In the genomic region with DNA sequence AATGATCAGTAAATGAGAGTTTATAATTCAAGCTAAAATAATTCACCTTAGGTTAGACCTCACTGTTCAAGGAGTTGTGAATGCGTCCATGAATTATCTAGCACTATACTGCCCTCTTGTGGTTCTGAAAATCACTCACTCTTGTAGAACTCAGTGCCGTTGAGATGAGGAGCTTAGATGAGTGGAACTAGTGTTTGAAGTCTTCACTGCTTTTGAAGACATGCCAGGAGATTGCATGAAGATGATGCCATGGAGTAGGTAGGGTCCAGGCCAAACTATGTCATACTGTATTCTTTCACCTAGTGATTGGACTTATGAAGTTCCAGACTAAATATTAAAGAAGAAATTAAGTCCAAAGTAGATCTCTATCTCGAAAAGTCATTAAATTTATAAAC, we compare ENCODE assay signal across 8 cellular contexts. TPM values are rescaled to one million over a fixed set of nuclear protein-coding genes. Genes with fewer than 3 reads are reported as not detected.
DNase-seq lines count a peak whose midpoint lies in the region; ATAC-seq and TF ChIP-seq lines count a peak whose summit lies in the region.

No MANE protein-coding gene starts in this region.

- DNase-seq in activated gamma-delta T cell treated with Interleukin-2 at 50 U/mL for 16 hours: peak; percentile 20
- DNase-seq in activated gamma-delta T cell (lab: John Stamatoyannopoulos, UW): no peak
- peak; percentile 94 for DNase-seq in OCI-M1 (lab: John Stamatoyannopoulos, UW)
- DNase-seq in cardiac fibroblast (ENCODE audit: low read depth in 2 of 2): peak; percentile 92 to 95
- DNase-seq in kidney epithelial cell (ENCODE audit: low read depth): peak; percentile 65
- peak; percentile 39 for DNase-seq in stimulated activated naive CD8-positive, alpha-beta T cell treated with anti-CD3 and anti-CD28 coated beads, Interleukin-15, amount 100 ng/mL, for 72 hours

- H3K4me3 Mint-ChIP-seq in stimulated activated naive CD8-positive, alpha-beta T cell treated with anti-CD3 and anti-CD28 coated beads, Interleukin-15, amount 100 ng/mL, for 72 hours: no peak overlapping the region

- H3K36me3 ChIP-seq in KMS-11 (ENCODE audit: insufficient read depth) (no peaks in the 10 kb centered on the region), kidney epithelial cell (ENCODE audit: control insufficient read depth, insufficient read depth, low read length) (no peaks in the 10 kb centered on the region)

- peak; percentile 68 for ATAC-seq in GM21825 (IDR thresholded peaks at IDR 0.05; ENCODE audit: unreplicated experiment)
- peak; percentile 71 for ATAC-seq in stimulated activated naive CD8-positive, alpha-beta T cell treated with anti-CD3 and anti-CD28 coated beads, Interleukin-15, amount 100 ng/mL, for 72 hours

- peak overlapping the region; percentile 35; the same call in 1 of the 2 replicates for H3K9ac ChIP-seq in KMS-11

- TF ChIP-seq CTCF in KMS-11 (conservative IDR thresholded peaks at IDR 0.05; ENCODE audit: low read depth, low read length) (no peak; the same call in 1 of the 2 replicates), cardiac fibroblast (IDR thresholded peaks at IDR 0.05; ENCODE audit: low read depth, low read length) (peak; percentile 61), kidney epithelial cell (IDR thresholded peaks at IDR 0.05; ENCODE audit: insufficient read depth, low read length, poor library complexity, severe bottlenecking) (peak; percentile 50)

- no peaks in the 10 kb centered on the region for H3K27me3 Mint-ChIP-seq in stimulated activated naive CD8-positive, alpha-beta T cell treated with anti-CD3 and anti-CD28 coated beads, Interleukin-15, amount 100 ng/mL, for 72 hours

- H3K27me3 ChIP-seq in KMS-11 (ENCODE audit: insufficient read depth, low read depth) (no peaks in the 10 kb centered on the region), kidney epithelial cell (ENCODE audit: control insufficient read depth, insufficient read depth, low read length) (no peaks in the 10 kb centered on the region)

- H3K4me2 ChIP-seq in KMS-11: peak overlapping the region; percentile 50

- no peaks in the 10 kb centered on the region for H3K79me2 ChIP-seq in KMS-11 (ENCODE audit: insufficient read depth, low read depth)

- H3K9me3 Mint-ChIP-seq in stimulated activated naive CD8-positive, alpha-beta T cell treated with anti-CD3 and anti-CD28 coated beads, Interleukin-15, amount 100 ng/mL, for 72 hours: no peaks in the 10 kb centered on the region

- peaks cover 57% of the 10 kb centered on the region for H3K4me1 Mint-ChIP-seq in stimulated activated naive CD8-positive, alpha-beta T cell treated with anti-CD3 and anti-CD28 coated beads, Interleukin-15, amount 100 ng/mL, for 72 hours

- H3K27ac Mint-ChIP-seq in stimulated activated naive CD8-positive, alpha-beta T cell treated with anti-CD3 and anti-CD28 coated beads, Interleukin-15, amount 100 ng/mL, for 72 hours: peak overlapping the region; percentile 85 to 88

- no peak overlapping the region for H2AFZ ChIP-seq in KMS-11 (ENCODE audit: low read depth)

- peaks cover 27% of the 10 kb centered on the region for H3K4me1 ChIP-seq in KMS-11 (ENCODE audit: low read depth, poor library complexity, severe bottlenecking)

- H4K20me1 ChIP-seq in KMS-11 (ENCODE audit: insufficient read depth): no peaks in the 10 kb centered on the region

- H3K27ac ChIP-seq in KMS-11: peak overlapping the region; percentile 49; the same call in 1 of the 2 replicates

- H3K4me3 ChIP-seq in KMS-11 (IDR thresholded peaks at IDR 0.05; ENCODE audit: insufficient read depth, low read depth, low read length): no peak overlapping the region
- H3K4me3 ChIP-seq in cardiac fibroblast (replicated peaks in 1 of 2; ENCODE audit: low read depth in 2 of 2, low read length in 2 of 2): no peak overlapping the region
- no peak overlapping the region for H3K4me3 ChIP-seq in kidney epithelial cell (ENCODE audit: low read depth, low read length)

RNA-seq across cellular contexts. Expression of a gene that starts 28.8 kb away (rescaled TPM):
- 7.9 and 24.8 TPM in 2 replicates for total RNA-seq in kidney epithelial cell
